8 cellular contexts compared by ENCODE assay signal in the genomic region with DNA sequence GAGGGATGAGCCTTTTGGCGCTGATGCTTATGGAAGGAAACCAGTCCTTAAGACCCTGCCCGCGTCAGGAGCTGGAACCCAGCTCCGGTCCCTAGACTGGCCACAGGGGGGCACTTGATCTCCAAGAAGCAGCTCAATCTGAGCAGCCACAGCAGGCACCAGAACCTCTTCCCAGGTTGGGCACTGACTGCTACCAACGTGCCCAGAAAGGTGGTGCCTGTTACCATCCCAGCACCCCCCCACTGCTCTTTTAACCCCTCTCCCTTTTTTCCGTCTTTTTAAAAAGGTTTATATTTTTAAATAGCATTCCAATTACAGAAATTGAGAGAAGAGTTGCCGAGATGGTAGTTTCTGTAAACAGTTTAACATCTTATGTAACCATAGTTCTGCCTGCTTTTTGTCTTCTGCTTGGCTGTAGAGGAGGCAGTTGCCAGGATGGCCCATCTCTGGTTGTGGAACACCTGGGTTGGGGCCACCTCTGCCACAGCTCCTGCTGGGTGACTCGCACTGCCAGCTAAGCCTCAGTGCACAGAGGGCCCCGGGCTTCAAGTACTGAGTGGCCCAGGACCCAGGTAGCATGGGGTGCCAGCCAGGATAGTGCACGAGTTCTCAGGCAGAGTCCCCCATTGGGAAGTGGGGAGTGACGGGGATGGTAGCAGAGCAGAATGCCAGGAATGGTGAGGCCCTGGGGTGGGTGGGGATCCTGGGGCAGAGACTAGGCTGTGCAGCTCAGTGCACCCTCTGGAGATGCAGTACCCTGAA.
DNase-seq lines count a peak whose midpoint lies in the region; ATAC-seq and TF ChIP-seq lines count a peak whose summit lies in the region.

No MANE protein-coding gene starts in this region.

- no peak overlapping the region for H3K27ac ChIP-seq in GM23338 (ENCODE audit: low read depth)
- H3K27ac ChIP-seq in esophagus squamous epithelium = peak overlapping the region in 3 of 4 donors; percentile 65 to 78 (median 77)

- TF ChIP-seq CTCF in GM23338 (conservative IDR thresholded peaks at IDR 0.05; ENCODE audit: low read depth in 2 of 2) (peak; percentile 70 to 88), esophagus squamous epithelium (IDR thresholded peaks at IDR 0.05) (peak in 5 of 6 experiments; percentile 32 to 73 (median 57))

- H3K36me3 ChIP-seq in GM23338 (ENCODE audit: insufficient read depth) = no peaks in the 10 kb centered on the region
- peaks cover 23% of the 10 kb centered on the region for H3K36me3 ChIP-seq in NT2/D1 (ENCODE audit: insufficient read depth, insufficient read length, low read length)
- H3K36me3 ChIP-seq in esophagus squamous epithelium = peaks cover 0 to 13% (median 1%) of the 10 kb centered on the region in 3 donors

- no peaks in the 10 kb centered on the region for H3K79me2 ChIP-seq in GM23338 (replicated peaks; ENCODE audit: insufficient read depth)

- H3K9me3 ChIP-seq in NT2/D1 (ENCODE audit: insufficient read depth, low read length) = no peaks in the 10 kb centered on the region
- H3K9me3 ChIP-seq in esophagus squamous epithelium = no peaks in the 10 kb centered on the region

- no peaks in the 10 kb centered on the region; the same call in 2 of the 3 replicates for H3K9me3 Mint-ChIP-seq in GM23338
- H3K9me3 Mint-ChIP-seq in naive thymus-derived CD8-positive, alpha-beta T cell = no peaks in the 10 kb centered on the region
- H3K9me3 Mint-ChIP-seq in stimulated activated naive CD8-positive, alpha-beta T cell treated with anti-CD3 and anti-CD28 coated beads, Interleukin-15, amount 100 ng/mL, for 72 hours = no peaks in the 10 kb centered on the region

- peaks cover 11% of the 10 kb centered on the region; the same call in 2 of the 3 replicates for H3K36me3 Mint-ChIP-seq in GM23338 (ENCODE audit: low read depth)
- peaks cover 0 to 9% (median 0%) of the 10 kb centered on the region in 3 donors for H3K36me3 Mint-ChIP-seq in naive thymus-derived CD8-positive, alpha-beta T cell

- H3K27me3 Mint-ChIP-seq in GM23338 (ENCODE audit: insufficient read depth, low read depth, poor library complexity) = peaks cover 23% of the 10 kb centered on the region
- no peaks in the 10 kb centered on the region for H3K27me3 Mint-ChIP-seq in naive thymus-derived CD8-positive, alpha-beta T cell
- no peaks in the 10 kb centered on the region for H3K27me3 Mint-ChIP-seq in stimulated activated naive CD8-positive, alpha-beta T cell treated with anti-CD3 and anti-CD28 coated beads, Interleukin-15, amount 100 ng/mL, for 72 hours

- no peak for TF ChIP-seq POLR2A in esophagus squamous epithelium (IDR thresholded peaks at IDR 0.05)

- peaks cover 25% of the 10 kb centered on the region for H3K4me1 Mint-ChIP-seq in GM23338
- H3K4me1 Mint-ChIP-seq in naive thymus-derived CD8-positive, alpha-beta T cell = peaks cover 6 to 10% (median 7%) of the 10 kb centered on the region in 4 donors
- H3K4me1 Mint-ChIP-seq in stimulated activated naive CD8-positive, alpha-beta T cell treated with anti-CD3 and anti-CD28 coated beads, Interleukin-15, amount 100 ng/mL, for 72 hours = peaks cover 8% of the 10 kb centered on the region

- peaks cover 7% of the 10 kb centered on the region; the same call in 1 of the 2 replicates for H4K20me1 ChIP-seq in GM23338 (replicated peaks; ENCODE audit: insufficient read depth)

- H3K9ac ChIP-seq in NT2/D1 (ENCODE audit: insufficient read length, low read depth) = no peak overlapping the region

- H3K4me3 ChIP-seq in GM23338 (no peak overlapping the region), NT2/D1 (ENCODE audit: insufficient read length, low read depth) (no peak overlapping the region), esophagus squamous epithelium (no peak overlapping the region)

- POLR2A ChIA-PET in naive thymus-derived CD8-positive, alpha-beta T cell (lab: Charles Lee) = no interaction called here

- H3K4me1 ChIP-seq in GM23338 (ENCODE audit: insufficient read depth) = peaks cover 16% of the 10 kb centered on the region
- peaks cover 17% of the 10 kb centered on the region for H3K4me1 ChIP-seq in NT2/D1 (ENCODE audit: insufficient read depth, insufficient read length)
- H3K4me1 ChIP-seq in esophagus squamous epithelium = peaks cover 28 to 88% (median 53%) of the 10 kb centered on the region in 3 donors

- H3K4me2 ChIP-seq in GM23338 = no peak overlapping the region

- in situ Hi-C loops in Caki2 (cut with HindIII; ENCODE audit: low pct_unique_long_range_greater_than_20kb, low sequenced_read_pairs) = no loop called here

- peak overlapping the region; percentile 74; the same call in 1 of the 2 replicates for H3K27ac Mint-ChIP-seq in GM23338
- H3K27ac Mint-ChIP-seq in naive thymus-derived CD8-positive, alpha-beta T cell = peak overlapping the region in 1 of 10 donors; percentile 15
- no peak overlapping the region for H3K27ac Mint-ChIP-seq in stimulated activated naive CD8-positive, alpha-beta T cell treated with anti-CD3 and anti-CD28 coated beads, Interleukin-15, amount 100 ng/mL, for 72 hours

- H3K4me3 Mint-ChIP-seq in GM23338 = no peak overlapping the region
- H3K4me3 Mint-ChIP-seq in naive thymus-derived CD8-positive, alpha-beta T cell = no peak overlapping the region
- no peak overlapping the region for H3K4me3 Mint-ChIP-seq in stimulated activated naive CD8-positive, alpha-beta T cell treated with anti-CD3 and anti-CD28 coated beads, Interleukin-15, amount 100 ng/mL, for 72 hours

- WGBS in esophagus squamous epithelium, 2 donors = 19 to 28% methylated on average over 4 to 11 of the region's 11 CpGs

- ATAC-seq in GM23338 (peak; percentile 72), HG03025 (IDR thresholded peaks at IDR 0.05; ENCODE audit: low FRiP score, unreplicated experiment) (no peak)
- ATAC-seq in naive thymus-derived CD8-positive, alpha-beta T cell = peak; percentile 73 to 76
- peak; percentile 71 for ATAC-seq in stimulated activated naive CD8-positive, alpha-beta T cell treated with anti-CD3 and anti-CD28 coated beads, Interleukin-15, amount 100 ng/mL, for 72 hours

- DNase-seq in Caki2 (ENCODE audit: low read depth) (peak; percentile 16), GM23338 (ENCODE audit: low spot score) (peak; percentile 94), NT2/D1 (ENCODE audit: low read depth, low spot score) (peak; percentile 54), activated T-cell treated with anti-CD3 and anti-CD28 coated beads for 4 hours (peak; percentile 44), esophagus squamous epithelium (lab: John Stamatoyannopoulos, UW) (no peak)
- DNase-seq in naive thymus-derived CD8-positive, alpha-beta T cell = peak; percentile 8 to 79 (median 42)
- peak; percentile 47 to 59 for DNase-seq in stimulated activated naive CD8-positive, alpha-beta T cell treated with anti-CD3 and anti-CD28 coated beads, Interleukin-15, amount 100 ng/mL, for 72 hours

- peaks cover 6% of the 10 kb centered on the region; the same call in 1 of the 2 replicates for H3F3A ChIP-seq in GM23338 (replicated peaks; ENCODE audit: low read depth)

- H2AFZ ChIP-seq in GM23338 = no peak overlapping the region

- intact Hi-C loops in esophagus squamous epithelium (cut with DNase I) = no loop called here

- no peaks in the 10 kb centered on the region for H3K9me2 ChIP-seq in GM23338 (ENCODE audit: insufficient read depth)

- H3K27me3 ChIP-seq in GM23338 (ENCODE audit: insufficient read depth) (no peaks in the 10 kb centered on the region), NT2/D1 (ENCODE audit: insufficient read depth, insufficient read length) (no peaks in the 10 kb centered on the region), esophagus squamous epithelium (no peaks in the 10 kb centered on the region)

TF ChIP-seq in GM23338, 12 proteins besides CTCF, POLR2A, EP300 and RAD21 (continues in another document):
- no peak for TF ChIP-seq ZNF114 (CRISPR knock-in tag; IDR thresholded peaks at IDR 0.05)
- TF ChIP-seq EZH2phosphoT487 (IDR thresholded peaks at IDR 0.05; ENCODE audit: unreplicated experiment) = no peak
- TF ChIP-seq POLR2AphosphoS5 (IDR thresholded peaks at IDR 0.05; ENCODE audit: low read depth) = no peak
- no peak for TF ChIP-seq ZNF331 (CRISPR knock-in tag; IDR thresholded peaks at IDR 0.05; ENCODE audit: low read depth)
